In genomic region chr11:122883682-122883981, GRCh38 we compare ENCODE assay signal across 8 cellular contexts. TPM values are rescaled to one million over a fixed set of nuclear protein-coding genes. Genes with fewer than 3 reads are reported as not detected.
A peak's percentile ranks its signal among the peaks of the same experiment; 100 is the strongest.
DNase-seq lines count a peak whose midpoint lies in the region; ATAC-seq and TF ChIP-seq lines count a peak whose summit lies in the region.

No MANE protein-coding gene starts in this region.

- H3K4me3 Mint-ChIP-seq in activated naive CD8-positive, alpha-beta T cell treated with anti-CD3 and anti-CD28 coated beads, Interleukin-2, amount 10 ng/mL, durations not matched to agents 7 days and 5 days, result peak overlapping the region; percentile 86

- H3K4me1 ChIP-seq in iPS-15b (ENCODE audit: control insufficient read depth, insufficient read depth, low read length), result peaks cover 12% of the 10 kb centered on the region
- H3K4me1 ChIP-seq in spleen, result peaks cover 0 to 29% (median 13%) of the 10 kb centered on the region in 6 donors

- TF ChIP-seq POLR2A in spleen (IDR thresholded peaks at IDR 0.05), result no peak

- H3K27ac ChIP-seq in spleen, result peak overlapping the region in 7 of 8 donors; percentile 74 to 89 (median 86)

- intact Hi-C loops in spleen (cut with DNase I; ENCODE audit: low total_unique reads), result no loop called here

- peak overlapping the region; percentile 80 for H3K27ac Mint-ChIP-seq in activated naive CD8-positive, alpha-beta T cell treated with anti-CD3 and anti-CD28 coated beads, Interleukin-2, amount 10 ng/mL, durations not matched to agents 7 days and 5 days

- peaks cover 5% of the 10 kb centered on the region for H3K36me3 Mint-ChIP-seq in activated naive CD8-positive, alpha-beta T cell treated with anti-CD3 and anti-CD28 coated beads, Interleukin-2, amount 10 ng/mL, durations not matched to agents 7 days and 5 days

- H3K9me3 ChIP-seq in iPS-15b (ENCODE audit: control insufficient read depth, insufficient read depth, low read length) (no peaks in the 10 kb centered on the region), spleen (no peaks in the 10 kb centered on the region)

- POLR2A ChIA-PET in activated naive CD8-positive, alpha-beta T cell treated with anti-CD3 and anti-CD28 coated beads, Interleukin-2, amount 10 ng/mL, durations not matched to agents 7 days and 5 days (lab: Charles Lee), result interaction anchor here (0.7 to 1.4 kb wide), 5 partner anchors 8 to 179 kb away, joined by 3 to 4 read pairs (median 3); partner anchors contain the start of gene HSPA8

- no peak for TF ChIP-seq CTCF in spleen (IDR thresholded peaks at IDR 0.05 in 8 of 11, conservative IDR thresholded peaks at IDR 0.05 in 3 of 11)

- H3K36me3 ChIP-seq in iPS-15b (ENCODE audit: control insufficient read depth, insufficient read depth, low read length), result no peaks in the 10 kb centered on the region
- H3K36me3 ChIP-seq in spleen, result peaks cover 0 to 8% (median 0%) of the 10 kb centered on the region in 6 donors

- H3K9me3 Mint-ChIP-seq in activated naive CD8-positive, alpha-beta T cell treated with anti-CD3 and anti-CD28 coated beads, Interleukin-2, amount 10 ng/mL, durations not matched to agents 7 days and 5 days, result no peaks in the 10 kb centered on the region

- no peaks in the 10 kb centered on the region for H3K27me3 Mint-ChIP-seq in activated naive CD8-positive, alpha-beta T cell treated with anti-CD3 and anti-CD28 coated beads, Interleukin-2, amount 10 ng/mL, durations not matched to agents 7 days and 5 days

- peak; percentile 8 for ATAC-seq in HG03159 (IDR thresholded peaks at IDR 0.05; ENCODE audit: unreplicated experiment)
- ATAC-seq in activated naive CD8-positive, alpha-beta T cell treated with anti-CD3 and anti-CD28 coated beads, Interleukin-2, amount 10 ng/mL, durations not matched to agents 7 days and 5 days (ENCODE audit: low read depth), result no peak
- ATAC-seq in HG03460 (IDR thresholded peaks at IDR 0.05; ENCODE audit: unreplicated experiment), result no peak
- ATAC-seq in GM19452 (IDR thresholded peaks at IDR 0.05; ENCODE audit: unreplicated experiment), result no peak

- WGBS in spleen, 5 donors, result 47 to 56% (median 50%) methylated on average over 3 of the region's 3 CpGs

- DNase-seq in activated naive CD8-positive, alpha-beta T cell treated with anti-CD3 and anti-CD28 coated beads, Interleukin-2, amount 10 ng/mL, durations not matched to agents 7 days and 5 days, result no peak
- no peak for DNase-seq in spleen
- DNase-seq in SKM-1 (lab: John Stamatoyannopoulos, UW; ENCODE audit: unreplicated experiment), result no peak
- DNase-seq in MV-4-11 (lab: John Stamatoyannopoulos, UW), result no peak

- H3K9ac ChIP-seq in iPS-15b (ENCODE audit: low read depth, low read length), result peak overlapping the region; percentile 51

- H3K4me1 Mint-ChIP-seq in activated naive CD8-positive, alpha-beta T cell treated with anti-CD3 and anti-CD28 coated beads, Interleukin-2, amount 10 ng/mL, durations not matched to agents 7 days and 5 days, result peaks cover 14% of the 10 kb centered on the region

- H3K27me3 ChIP-seq in iPS-15b (ENCODE audit: control insufficient read depth, insufficient read depth, low read length), result peaks cover 14% of the 10 kb centered on the region
- peaks cover 0 to 36% (median 0%) of the 10 kb centered on the region in 7 donors for H3K27me3 ChIP-seq in spleen (replicated peaks in 1 of 7)

- H3K4me3 ChIP-seq in iPS-15b (ENCODE audit: low read depth, low read length) (peak overlapping the region; percentile 73), spleen (peak overlapping the region in 7 of 8 donors; percentile 46 to 77 (median 62))

RNA-seq across cellular contexts. Expression of gene JHY, which starts 1.1 kb away (rescaled TPM):
- total RNA-seq in activated naive CD8-positive, alpha-beta T cell treated with anti-CD3 and anti-CD28 coated beads, Interleukin-2, amount 10 ng/mL, durations not matched to agents 7 days and 5 days, result 1 to 10 TPM; 5.5 to 6.2 TPM
- total RNA-seq in spleen, result 1 to 10 TPM; 3.8 to 5.6 (median 5.4) TPM
- polyA plus RNA-seq in spleen, result 1 to 10 TPM; 1.0 to 1.9 (median 1.7) TPM

RNA-seq across cellular contexts. Expression of gene CRTAM, which starts 45.3 kb away (rescaled TPM):
- total RNA-seq in activated naive CD8-positive, alpha-beta T cell treated with anti-CD3 and anti-CD28 coated beads, Interleukin-2, amount 10 ng/mL, durations not matched to agents 7 days and 5 days, result 10 to 100 TPM; 18.9 to 20.8 TPM
- total RNA-seq in spleen, result 1 to 10 TPM; 2.0 to 6.1 (median 4.4) TPM
- polyA plus RNA-seq in spleen, result 1 to 10 TPM in 2 of 3 donors, under 1 TPM in 1; 0.93 to 1.8 (median 1.1) TPM
